ENCODE assay signal across 20 cellular contexts in the genomic region with DNA sequence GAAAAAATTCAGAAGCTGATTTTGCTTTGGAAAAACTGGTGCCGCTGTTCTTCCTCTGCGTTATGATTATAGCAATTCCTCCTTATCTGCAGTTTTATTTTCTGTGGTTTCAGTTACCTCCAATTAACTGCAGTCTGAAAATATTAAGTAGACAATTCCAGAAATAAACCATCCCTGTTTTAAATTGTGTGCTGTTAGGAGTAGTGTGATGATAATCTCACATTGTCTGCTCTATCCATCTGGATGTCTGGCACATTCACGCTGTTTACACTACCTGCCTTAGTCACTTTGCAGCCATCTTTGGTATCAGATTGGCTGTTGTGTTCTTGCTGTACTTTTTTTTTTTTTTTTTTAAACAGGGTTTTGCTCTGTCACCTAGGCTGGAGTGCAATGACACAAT.
"Had no signal": no experiment of that assay in that cellular context is flagged by ENCODE, and none has a peak within 500 bp of the region (broad histone marks: within the 10 kb centered on the region; RNA-seq: fewer than 3 reads in every experiment).

No MANE protein-coding gene starts in this region.

- H3K9me3 Mint-ChIP-seq: T-cell; T-helper 1 cell treated with Interleukin-12 subunit alpha and Interleukin-12 subunit beta and Interleukin-4 antibody, amounts not matched to agents 30 μg/mL and 1 μg/mL, for 36 hours had no signal

- H3K4me3 Mint-ChIP-seq: T-cell; T-helper 1 cell treated with Interleukin-12 subunit alpha and Interleukin-12 subunit beta and Interleukin-4 antibody, amounts not matched to agents 30 μg/mL and 1 μg/mL, for 36 hours had no signal

- H3K27ac Mint-ChIP-seq: T-cell; T-helper 1 cell treated with Interleukin-12 subunit alpha and Interleukin-12 subunit beta and Interleukin-4 antibody, amounts not matched to agents 30 μg/mL and 1 μg/mL, for 36 hours had no signal

- DNase-seq: IMR-90, Karpas-422, KG1, MM.1S, NCI-H1105, NCI-H1417, NCI-H1436 treated with DMSO at 0.1 percent for 48 hours, NCI-H187, NCI-H2029, NCI-H2081 treated with DMSO at 0.1 percent for 48 hours, NCI-H2227 treated with DMSO at 0.1 percent for 48 hours, NCI-H524, NCI-H69, NCI-H774, SHP77, SW 1271, T-cell had no signal

- H3K4me1 Mint-ChIP-seq: T-cell had no signal

- ATAC-seq: HepG2, T-cell had no signal

- H3K27ac ChIP-seq: RWPE1 had no signal
